ENCODE assay signal across 11 cellular contexts in genomic region chr17:35535406-35535805, GRCh38. TPM values are rescaled to one million over a fixed set of nuclear protein-coding genes. Genes with fewer than 3 reads are reported as not detected.
DNase-seq lines count a peak whose midpoint lies in the region; ATAC-seq and TF ChIP-seq lines count a peak whose summit lies in the region.
"Not testable (repeated sequence)": the region's sequence is repeated elsewhere in the genome, so short reads cannot be mapped to it uniquely, and the experiment has no call there.
"Had no signal": no experiment of that assay in that cellular context is flagged by ENCODE, and none has a peak within 500 bp of the region (broad histone marks: within the 10 kb centered on the region; RNA-seq: fewer than 3 reads in every experiment).

No MANE protein-coding gene starts in this region.

- H3K27me3 Mint-ChIP-seq in activated CD4-positive, alpha-beta T cell treated with anti-CD3 and anti-CD28 coated beads for 36 hours; activated T-cell treated with anti-CD3 and anti-CD28 coated beads, Interleukin-2, amount 50 U/mL, for 24 hours; natural killer cell (ENCODE audit: low read depth in 2 of 2); stimulated activated naive CD8-positive, alpha-beta T cell treated with anti-CD3 and anti-CD28 coated beads, Interleukin-15, Interleukin-2, amounts not matched to agents 100 ng/mL and 50 ng/mL, for 24 hours: not testable (repeated sequence)

- H3K4me1 Mint-ChIP-seq in activated CD4-positive, alpha-beta T cell treated with anti-CD3 and anti-CD28 coated beads for 36 hours = peaks cover 61% of the 10 kb centered on the region
- peaks cover 71% of the 10 kb centered on the region for H3K4me1 Mint-ChIP-seq in activated T-cell treated with anti-CD3 and anti-CD28 coated beads, Interleukin-2, amount 50 U/mL, for 24 hours (ENCODE audit: low read depth)
- H3K4me1 Mint-ChIP-seq in natural killer cell = peaks cover 61 to 78% of the 10 kb centered on the region in 2 donors
- H3K4me1 Mint-ChIP-seq in stimulated activated naive CD8-positive, alpha-beta T cell treated with anti-CD3 and anti-CD28 coated beads, Interleukin-15, Interleukin-2, amounts not matched to agents 100 ng/mL and 50 ng/mL, for 24 hours (ENCODE audit: low read depth) = peaks cover 73% of the 10 kb centered on the region

- not testable (repeated sequence) for ATAC-seq in activated CD4-positive, alpha-beta T cell treated with anti-CD3 and anti-CD28 coated beads for 36 hours; activated naive CD4-positive, alpha-beta T cell treated with anti-CD3 and anti-CD28 coated beads, Interleukin-2, amount 50 U/mL, for 72 hours; natural killer cell

- peak; percentile 38 for DNase-seq in activated CD4-positive, alpha-beta T cell treated with anti-CD3 and anti-CD28 coated beads for 36 hours
- not testable (repeated sequence) for DNase-seq in activated T-cell treated with anti-CD3 and anti-CD28 coated beads, Interleukin-2, amount 50 U/mL, for 24 hours; activated naive CD4-positive, alpha-beta T cell treated with anti-CD3 and anti-CD28 coated beads, Interleukin-2, amount 50 U/mL, for 72 hours (ENCODE audit: low spot score in 2 of 2); natural killer cell
- peak; percentile 20 for DNase-seq in ecto neural progenitor cell (ENCODE audit: low spot score)

- H3K36me3 Mint-ChIP-seq in activated CD4-positive, alpha-beta T cell treated with anti-CD3 and anti-CD28 coated beads for 36 hours (ENCODE audit: low read depth) = peaks cover 29% of the 10 kb centered on the region
- peaks cover 41% of the 10 kb centered on the region for H3K36me3 Mint-ChIP-seq in activated T-cell treated with anti-CD3 and anti-CD28 coated beads, Interleukin-2, amount 50 U/mL, for 24 hours (ENCODE audit: low read depth)
- peaks cover 33 to 34% of the 10 kb centered on the region in 2 donors for H3K36me3 Mint-ChIP-seq in activated naive CD4-positive, alpha-beta T cell treated with anti-CD3 and anti-CD28 coated beads, Interleukin-2, amount 50 U/mL, for 72 hours
- H3K36me3 Mint-ChIP-seq in natural killer cell = not testable (repeated sequence)
- H3K36me3 Mint-ChIP-seq in stimulated activated naive CD8-positive, alpha-beta T cell treated with anti-CD3 and anti-CD28 coated beads, Interleukin-15, Interleukin-2, amounts not matched to agents 100 ng/mL and 50 ng/mL, for 24 hours (ENCODE audit: low read depth) = peaks cover 34% of the 10 kb centered on the region

- peak overlapping the region; percentile 100 for H3K27ac Mint-ChIP-seq in activated CD4-positive, alpha-beta T cell treated with anti-CD3 and anti-CD28 coated beads for 36 hours
- H3K27ac Mint-ChIP-seq in activated T-cell treated with anti-CD3 and anti-CD28 coated beads, Interleukin-2, amount 50 U/mL, for 24 hours = peak overlapping the region; percentile 99
- H3K27ac Mint-ChIP-seq in activated naive CD4-positive, alpha-beta T cell treated with anti-CD3 and anti-CD28 coated beads, Interleukin-2, amount 50 U/mL, for 72 hours = peak overlapping the region; percentile 99
- peak overlapping the region; percentile 84 to 88 for H3K27ac Mint-ChIP-seq in natural killer cell
- H3K27ac Mint-ChIP-seq in stimulated activated naive CD8-positive, alpha-beta T cell treated with anti-CD3 and anti-CD28 coated beads, Interleukin-15, Interleukin-2, amounts not matched to agents 100 ng/mL and 50 ng/mL, for 24 hours = peak overlapping the region; percentile 99

- POLR2A ChIA-PET in activated CD4-positive, alpha-beta T cell treated with anti-CD3 and anti-CD28 coated beads for 36 hours (lab: Charles Lee) = interaction anchor here (0.6 to 5.1 kb wide), 5 partner anchors 49 to 353 kb away, joined by 3 to 32 read pairs (median 7); partner anchors contain the start of genes SLFN11 and SLFN13

- H3K4me3 ChIP-seq in GM08714 (ENCODE audit: low read length) = peak overlapping the region; percentile 77; the same call in 1 of the 2 replicates

- not testable (repeated sequence) for H3K9me3 Mint-ChIP-seq in activated CD4-positive, alpha-beta T cell treated with anti-CD3 and anti-CD28 coated beads for 36 hours (ENCODE audit: low read depth); activated T-cell treated with anti-CD3 and anti-CD28 coated beads, Interleukin-2, amount 50 U/mL, for 24 hours; activated naive CD4-positive, alpha-beta T cell treated with anti-CD3 and anti-CD28 coated beads, Interleukin-2, amount 50 U/mL, for 72 hours; natural killer cell; stimulated activated naive CD8-positive, alpha-beta T cell treated with anti-CD3 and anti-CD28 coated beads, Interleukin-15, Interleukin-2, amounts not matched to agents 100 ng/mL and 50 ng/mL, for 24 hours

- CTCF ChIA-PET in activated CD4-positive, alpha-beta T cell treated with anti-CD3 and anti-CD28 coated beads for 36 hours (lab: Charles Lee) = interaction anchor here (0.7 to 7.4 kb wide), 5 partner anchors 14 to 554 kb away, joined by 3 to 108 read pairs (median 3); no protein-coding TSS in a partner anchor

- not testable (repeated sequence) for TF ChIP-seq CTCF in natural killer cell (IDR thresholded peaks at IDR 0.05)

- H3K4me3 Mint-ChIP-seq in activated CD4-positive, alpha-beta T cell treated with anti-CD3 and anti-CD28 coated beads for 36 hours = peak overlapping the region; percentile 83
- H3K4me3 Mint-ChIP-seq in activated T-cell treated with anti-CD3 and anti-CD28 coated beads, Interleukin-2, amount 50 U/mL, for 24 hours = peak overlapping the region; percentile 92
- peak overlapping the region; percentile 90 for H3K4me3 Mint-ChIP-seq in natural killer cell
- H3K4me3 Mint-ChIP-seq in stimulated activated naive CD8-positive, alpha-beta T cell treated with anti-CD3 and anti-CD28 coated beads, Interleukin-15, Interleukin-2, amounts not matched to agents 100 ng/mL and 50 ng/mL, for 24 hours = peak overlapping the region; percentile 95

- intact Hi-C loops in activated CD4-positive, alpha-beta T cell treated with anti-CD3 and anti-CD28 coated beads for 36 hours (cut with DNase I, micrococcal nuclease) = loop anchor here in 1 of 2 experiments (5.0 kb wide), 1 partner anchor 212 kb away; no protein-coding TSS in a partner anchor
- intact Hi-C loops in natural killer cell (cut with micrococcal nuclease) = loop anchor here (10.0 kb wide), 1 partner anchor 649 kb away; no protein-coding TSS in a partner anchor

RNA-seq across cellular contexts. Expression of gene SLFN12L, which starts 2.1 kb away (rescaled TPM):
- 10 to 100 TPM; 23.3 to 23.7 TPM for total RNA-seq in activated CD4-positive, alpha-beta T cell treated with anti-CD3 and anti-CD28 coated beads for 36 hours
- 10 to 100 TPM; 33.7 to 43.2 TPM for total RNA-seq in activated naive CD4-positive, alpha-beta T cell treated with anti-CD3 and anti-CD28 coated beads, Interleukin-2, amount 50 U/mL, for 72 hours
- total RNA-seq in natural killer cell = 100 to 1,000 TPM; 126 to 174 (median 130) TPM
- total RNA-seq: HepG2, OCI-LY7, RPMI7951 had no signal

RNA-seq across cellular contexts. Expression of gene SLFN14, which starts 25.2 kb away (rescaled TPM):
- not detected for total RNA-seq in activated CD4-positive, alpha-beta T cell treated with anti-CD3 and anti-CD28 coated beads for 36 hours
- total RNA-seq in activated naive CD4-positive, alpha-beta T cell treated with anti-CD3 and anti-CD28 coated beads, Interleukin-2, amount 50 U/mL, for 72 hours = under 1 TPM in 1 of 2 donors, not detected in 1; 0.08 TPM
- under 1 TPM in 2 of 3 donors, not detected in 1; 0.35 to 0.47 TPM for total RNA-seq in natural killer cell
- total RNA-seq: HepG2, MCF 10A, OCI-LY7, RPMI7951 had no signal

RNA-seq across cellular contexts. Expression of gene PEX12, which starts 43.0 kb away (rescaled TPM):
- 1 to 10 TPM; 5.7 to 6.1 TPM for total RNA-seq in activated CD4-positive, alpha-beta T cell treated with anti-CD3 and anti-CD28 coated beads for 36 hours
- 1 to 10 TPM; 5.1 to 5.6 TPM for total RNA-seq in activated naive CD4-positive, alpha-beta T cell treated with anti-CD3 and anti-CD28 coated beads, Interleukin-2, amount 50 U/mL, for 72 hours
- total RNA-seq in natural killer cell = 1 to 10 TPM; 2.5 to 3.0 (median 2.9) TPM

RNA-seq across cellular contexts. Expression of gene AP2B1, which starts 51.7 kb away (rescaled TPM):
- 100 to 1,000 TPM; 166 to 184 TPM for total RNA-seq in activated CD4-positive, alpha-beta T cell treated with anti-CD3 and anti-CD28 coated beads for 36 hours
- total RNA-seq in activated naive CD4-positive, alpha-beta T cell treated with anti-CD3 and anti-CD28 coated beads, Interleukin-2, amount 50 U/mL, for 72 hours = 100 to 1,000 TPM; 185 to 202 TPM
- 100 to 1,000 TPM; 111 to 148 (median 139) TPM for total RNA-seq in natural killer cell
